In the genomic region with DNA sequence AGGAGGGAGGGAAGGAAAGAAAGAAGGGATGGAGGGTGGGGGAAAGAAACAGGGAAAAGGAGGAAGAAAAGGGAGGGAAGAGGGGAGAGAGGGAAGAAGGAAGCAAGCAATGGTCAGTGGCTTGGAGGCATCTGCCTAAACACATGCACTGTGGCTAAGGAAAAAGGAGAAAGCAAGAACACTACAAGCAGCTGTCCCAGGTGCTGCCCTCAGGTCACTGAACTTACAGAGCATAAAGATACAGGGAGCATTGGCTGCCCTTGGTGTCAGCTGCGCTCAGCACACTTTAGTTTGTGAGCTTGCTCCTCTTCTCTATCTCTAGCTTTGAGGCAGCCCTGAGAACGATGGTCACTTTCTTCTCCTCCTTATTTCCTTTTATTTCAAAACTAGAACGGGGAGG, we compare ENCODE assay signal across 1 cellular context.
TF ChIP-seq lines count a peak whose summit lies in the region.

No MANE protein-coding gene starts in this region.

TF ChIP-seq in SK-N-SH, 30 proteins besides CTCF, POLR2A, EP300 and RAD21:
- TF ChIP-seq, protein P1, sequence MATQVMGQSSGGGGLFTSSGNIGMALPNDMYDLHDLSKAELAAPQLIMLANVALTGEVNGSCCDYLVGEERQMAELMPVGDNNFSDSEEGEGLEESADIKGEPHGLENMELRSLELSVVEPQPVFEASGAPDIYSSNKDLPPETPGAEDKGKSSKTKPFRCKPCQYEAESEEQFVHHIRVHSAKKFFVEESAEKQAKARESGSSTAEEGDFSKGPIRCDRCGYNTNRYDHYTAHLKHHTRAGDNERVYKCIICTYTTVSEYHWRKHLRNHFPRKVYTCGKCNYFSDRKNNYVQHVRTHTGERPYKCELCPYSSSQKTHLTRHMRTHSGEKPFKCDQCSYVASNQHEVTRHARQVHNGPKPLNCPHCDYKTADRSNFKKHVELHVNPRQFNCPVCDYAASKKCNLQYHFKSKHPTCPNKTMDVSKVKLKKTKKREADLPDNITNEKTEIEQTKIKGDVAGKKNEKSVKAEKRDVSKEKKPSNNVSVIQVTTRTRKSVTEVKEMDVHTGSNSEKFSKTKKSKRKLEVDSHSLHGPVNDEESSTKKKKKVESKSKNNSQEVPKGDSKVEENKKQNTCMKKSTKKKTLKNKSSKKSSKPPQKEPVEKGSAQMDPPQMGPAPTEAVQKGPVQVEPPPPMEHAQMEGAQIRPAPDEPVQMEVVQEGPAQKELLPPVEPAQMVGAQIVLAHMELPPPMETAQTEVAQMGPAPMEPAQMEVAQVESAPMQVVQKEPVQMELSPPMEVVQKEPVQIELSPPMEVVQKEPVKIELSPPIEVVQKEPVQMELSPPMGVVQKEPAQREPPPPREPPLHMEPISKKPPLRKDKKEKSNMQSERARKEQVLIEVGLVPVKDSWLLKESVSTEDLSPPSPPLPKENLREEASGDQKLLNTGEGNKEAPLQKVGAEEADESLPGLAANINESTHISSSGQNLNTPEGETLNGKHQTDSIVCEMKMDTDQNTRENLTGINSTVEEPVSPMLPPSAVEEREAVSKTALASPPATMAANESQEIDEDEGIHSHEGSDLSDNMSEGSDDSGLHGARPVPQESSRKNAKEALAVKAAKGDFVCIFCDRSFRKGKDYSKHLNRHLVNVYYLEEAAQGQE (IDR thresholded peaks at IDR 0.05; ENCODE audit: low read depth, low read length), result peak; percentile 72; the same call in 1 of the 2 replicates
